In genomic region chr3:621714-622113, GRCh38 we compare ENCODE assay signal across 29 cellular contexts.
DNase-seq lines count a peak whose midpoint lies in the region; ATAC-seq and TF ChIP-seq lines count a peak whose summit lies in the region.
"Had no signal": no experiment of that assay in that cellular context is flagged by ENCODE, and none has a peak within 500 bp of the region (broad histone marks: within the 10 kb centered on the region; RNA-seq: fewer than 3 reads in every experiment).

No MANE protein-coding gene starts in this region.

- H3K27me3 ChIP-seq in neural cell (ENCODE audit: insufficient read depth, low read depth, low read length), result no peaks in the 10 kb centered on the region
- H3K27me3 ChIP-seq: BE2C; BLaER1; BLaER1 treated with 17β-estradiol and CSF1 and Interleukin-3, amounts not matched to agents 10 nM and 100 nM had no signal

- DNase-seq in dedifferentiated amniotic fluid mesenchymal stem cell (ENCODE audit: extremely low spot score), result peak; percentile 12
- DNase-seq in substantia nigra (lab: John Stamatoyannopoulos, UW), result no peak
- DNase-seq: 8988T; ACHN; AML-193; BE2C; C1 segment of cervical spinal cord; Caco-2; Calu3; CD4-positive, alpha-beta memory T cell; CD4-positive, alpha-beta T cell; CD4-positive, CD25-positive, alpha-beta regulatory T cell; CD8-positive, alpha-beta memory T cell; CD8-positive, alpha-beta T cell; COR-L47; DMS 273 treated with DMSO at 0.1 percent for 48 hours; DMS153; DMS53; DMS79; DMS79 treated with DMSO at 0.1 percent for 48 hours; DND-41; EL had no signal

- no peaks in the 10 kb centered on the region for H3K9me3 ChIP-seq in neural cell (ENCODE audit: low read length)
- H3K9me3 ChIP-seq: A549; BE2C; BLaER1; BLaER1 treated with 17β-estradiol and CSF1 and Interleukin-3, amounts not matched to agents 10 nM and 100 nM; Caco-2 had no signal

- peak; percentile 73 for TF ChIP-seq EP300 in neural cell (conservative IDR thresholded peaks at IDR 0.05; ENCODE audit: poor library complexity, severe bottlenecking)

- TF ChIP-seq CTCF in neural cell (IDR thresholded peaks at IDR 0.05; ENCODE audit: poor library complexity, severe bottlenecking), result no peak

- no peak overlapping the region for H2AFZ ChIP-seq in neural cell (ENCODE audit: low read depth, low read length)

- H3K9ac ChIP-seq in neural cell (ENCODE audit: low read length), result no peak overlapping the region
- H3K9ac ChIP-seq: BLaER1; BLaER1 treated with 17β-estradiol and CSF1 and Interleukin-3, amounts not matched to agents 10 nM and 100 nM had no signal

- no peaks in the 10 kb centered on the region for H3F3A ChIP-seq in neural cell (ENCODE audit: insufficient read depth, low read length, poor library complexity, severe bottlenecking)

- no peaks in the 10 kb centered on the region for H3K36me3 ChIP-seq in neural cell (ENCODE audit: insufficient read depth, low read length)
- H3K36me3 ChIP-seq: BE2C; BLaER1; BLaER1 treated with 17β-estradiol and CSF1 and Interleukin-3, amounts not matched to agents 10 nM and 100 nM had no signal

- ATAC-seq in HG03354 (IDR thresholded peaks at IDR 0.05; ENCODE audit: poor library complexity, severe bottlenecking, unreplicated experiment), result no peak
- ATAC-seq: A549; CD8-positive, alpha-beta T cell had no signal

- TF ChIP-seq RAD21 in neural cell (conservative IDR thresholded peaks at IDR 0.05), result no peak

- H3K79me2 ChIP-seq in neural cell (replicated peaks; ENCODE audit: insufficient read depth, low read length), result no peaks in the 10 kb centered on the region

- H3K27ac ChIP-seq in neural cell (ENCODE audit: low read length) (peak overlapping the region; percentile 30), substantia nigra (ENCODE audit: low read depth, low read length, poor library complexity, severe bottlenecking) (no peak overlapping the region)
- H3K27ac ChIP-seq: 22Rv1; A549; BLaER1; BLaER1 treated with 17β-estradiol and CSF1 and Interleukin-3, amounts not matched to agents 10 nM and 100 nM; C4-2B had no signal

- no peak overlapping the region for H3K4me3 ChIP-seq in neural cell (ENCODE audit: low read length)
- H3K4me3 ChIP-seq: A549; BLaER1; BLaER1 treated with 17β-estradiol and CSF1 and Interleukin-3, amounts not matched to agents 10 nM and 100 nM had no signal

- no peaks in the 10 kb centered on the region for H4K20me1 ChIP-seq in neural cell (ENCODE audit: insufficient read depth)
- H4K20me1 ChIP-seq: BLaER1; BLaER1 treated with 17β-estradiol and CSF1 and Interleukin-3, amounts not matched to agents 10 nM and 100 nM had no signal

- H3K4me2 ChIP-seq in neural cell (ENCODE audit: low read length), result no peak overlapping the region
- H3K4me2 ChIP-seq: A549; BLaER1; BLaER1 treated with 17β-estradiol and CSF1 and Interleukin-3, amounts not matched to agents 10 nM and 100 nM had no signal

- no peaks in the 10 kb centered on the region for H3K9me2 ChIP-seq in neural cell (ENCODE audit: insufficient read depth, low read length)

TF ChIP-seq in neural cell, 6 proteins besides CTCF, POLR2A, EP300 and RAD21:
- TF ChIP-seq REST (IDR thresholded peaks at IDR 0.05; ENCODE audit: borderline replicate concordance), result no peak
- peak; percentile 64 for TF ChIP-seq POLR2AphosphoS5 (IDR thresholded peaks at IDR 0.05)
